ENCODE assay signal across 1 cellular context in genomic region chrX:134601240-134601639, GRCh38.
TF ChIP-seq lines count a peak whose summit lies in the region.

No MANE protein-coding gene starts in this region.

TF ChIP-seq in HCT116, 20 proteins besides CTCF, POLR2A, EP300 and RAD21:
- TF ChIP-seq YY1 (IDR thresholded peaks at IDR 0.05; ENCODE audit: extremely low read depth, insufficient replicate concordance, low read depth, low read length) = no peak
TF ChIP-seq in HCT116: peak in this region for 0.
